Comparison of ENCODE assay signal across 10 cellular contexts in genomic region chr7:100802951-100803350, GRCh38. TPM values are rescaled to one million over a fixed set of nuclear protein-coding genes. Genes with fewer than 3 reads are reported as not detected.
DNase-seq lines count a peak whose midpoint lies in the region; ATAC-seq, FAIRE-seq and TF ChIP-seq lines count a peak whose summit lies in the region.
"Had no signal": no experiment of that assay in that cellular context is flagged by ENCODE, and none has a peak within 500 bp of the region (broad histone marks: within the 10 kb centered on the region; RNA-seq: fewer than 3 reads in every experiment).

No MANE protein-coding gene starts in this region.

- H3K9me3 Mint-ChIP-seq in activated CD8-positive, alpha-beta memory T cell treated with anti-CD3 and anti-CD28 coated beads, Interleukin-2, amount 10 ng/mL, durations not matched to agents 7 days and 5 days (ENCODE audit: low read depth), result no peaks in the 10 kb centered on the region
- H3K9me3 Mint-ChIP-seq: T-helper 1 cell treated with Interleukin-12 subunit alpha and Interleukin-12 subunit beta and Interleukin-4 antibody, amounts not matched to agents 30 μg/mL and 1 μg/mL, for 36 hours had no signal

- H3K27me3 ChIP-seq in PC-9 (ENCODE audit: insufficient read depth, low read depth), result no peaks in the 10 kb centered on the region
- no peaks in the 10 kb centered on the region for H3K27me3 ChIP-seq in gastroesophageal sphincter
- no peaks in the 10 kb centered on the region for H3K27me3 ChIP-seq in skeletal muscle satellite cell (ENCODE audit: control insufficient read depth, insufficient read depth, low read length)

- H3K4me1 ChIP-seq in PC-9 (replicated peaks; ENCODE audit: insufficient read depth) (peaks cover 52% of the 10 kb centered on the region), gastroesophageal sphincter (peaks cover 0 to 57% (median 12%) of the 10 kb centered on the region in 3 donors), skeletal muscle satellite cell (ENCODE audit: control insufficient read depth, insufficient read depth, low read length) (peaks cover 23% of the 10 kb centered on the region)

- no CpG with 5 or more reads among the region's 4 CpGs for WGBS in gastroesophageal sphincter (ENCODE audit: low coverage in 1 of 2), 2 donors

- DNase-seq in GM12891 (ENCODE audit: insufficient read length, low spot score), result no peak
- peak in 1 of 2 experiments; percentile 43 for DNase-seq in PC-9
- no peak for DNase-seq in activated CD8-positive, alpha-beta memory T cell treated with anti-CD3 and anti-CD28 coated beads for 24 hours
- no peak for DNase-seq in activated CD8-positive, alpha-beta memory T cell treated with anti-CD3 and anti-CD28 coated beads, Interleukin-2, amount 10 ng/mL, durations not matched to agents 7 days and 5 days
- no peak for DNase-seq in GM12892 (ENCODE audit: insufficient read length)
- no peak for DNase-seq in anterior cingulate cortex (lab: John Stamatoyannopoulos, UW)
- DNase-seq: central memory CD4-positive, alpha-beta T cell had no signal

- intact Hi-C loops in PC-9 (cut with micrococcal nuclease; ENCODE audit: unreplicated experiment), result loop anchor here (1.0 to 5.0 kb wide), 4 partner anchors 23 to 96 kb away; partner anchors contain the start of gene POP7

- H3F3A ChIP-seq in PC-9 (ENCODE audit: insufficient read depth, low read depth), result peaks cover 24% of the 10 kb centered on the region

- H3K4me2 ChIP-seq in PC-9 (peak overlapping the region; percentile 75), skeletal muscle satellite cell (ENCODE audit: low read length) (peak overlapping the region; percentile 67)

- no peak overlapping the region for H3K4me3 ChIP-seq in PC-9
- peak overlapping the region in 1 of 2 donors; percentile 29 for H3K4me3 ChIP-seq in gastroesophageal sphincter
- H3K4me3 ChIP-seq in skeletal muscle satellite cell (ENCODE audit: low read length), result peak overlapping the region; percentile 2

- no peak overlapping the region for H3K9ac ChIP-seq in skeletal muscle satellite cell (ENCODE audit: low read depth, low read length)

- no peaks in the 10 kb centered on the region for H4K20me1 ChIP-seq in PC-9 (ENCODE audit: insufficient read depth)

- no peaks in the 10 kb centered on the region for H3K9me3 ChIP-seq in PC-9 (ENCODE audit: insufficient read depth, low read depth)
- no peaks in the 10 kb centered on the region for H3K9me3 ChIP-seq in gastroesophageal sphincter
- no peaks in the 10 kb centered on the region for H3K9me3 ChIP-seq in skeletal muscle satellite cell (replicated peaks; ENCODE audit: low read length)

- H3K27ac ChIP-seq in PC-9 (peak overlapping the region; percentile 67), gastroesophageal sphincter (peak overlapping the region in 3 of 4 donors; percentile 62 to 86 (median 74))

- no peaks in the 10 kb centered on the region for H3K36me3 Mint-ChIP-seq in activated CD8-positive, alpha-beta memory T cell treated with anti-CD3 and anti-CD28 coated beads, Interleukin-2, amount 10 ng/mL, durations not matched to agents 7 days and 5 days

- no peak overlapping the region for H2AFZ ChIP-seq in PC-9

- no peak for FAIRE-seq in GM12891 (lab: Jason Lieb, UNC)
- FAIRE-seq in GM12892 (lab: Jason Lieb, UNC), result no peak

- no peaks in the 10 kb centered on the region for H3K9me2 ChIP-seq in PC-9 (ENCODE audit: insufficient read depth)

- TF ChIP-seq CTCF in PC-9 (conservative IDR thresholded peaks at IDR 0.05) (no peak), gastroesophageal sphincter (IDR thresholded peaks at IDR 0.05) (no peak)

- H3K79me2 ChIP-seq in PC-9 (ENCODE audit: low read depth), result no peaks in the 10 kb centered on the region

- POLR2A ChIA-PET in PC-9 (lab: Charles Lee; ENCODE audit: unreplicated experiment), result no interaction called here

- H3K4me3 Mint-ChIP-seq in activated CD8-positive, alpha-beta memory T cell treated with anti-CD3 and anti-CD28 coated beads, Interleukin-2, amount 10 ng/mL, durations not matched to agents 7 days and 5 days, result no peak overlapping the region
- H3K4me3 Mint-ChIP-seq: T-helper 1 cell treated with Interleukin-12 subunit alpha and Interleukin-12 subunit beta and Interleukin-4 antibody, amounts not matched to agents 30 μg/mL and 1 μg/mL, for 36 hours had no signal

- H3K27ac Mint-ChIP-seq in activated CD8-positive, alpha-beta memory T cell treated with anti-CD3 and anti-CD28 coated beads, Interleukin-2, amount 10 ng/mL, durations not matched to agents 7 days and 5 days, result no peak overlapping the region
- H3K27ac Mint-ChIP-seq: T-helper 1 cell treated with Interleukin-12 subunit alpha and Interleukin-12 subunit beta and Interleukin-4 antibody, amounts not matched to agents 30 μg/mL and 1 μg/mL, for 36 hours had no signal

- peaks cover 3% of the 10 kb centered on the region for H3K27me3 Mint-ChIP-seq in activated CD8-positive, alpha-beta memory T cell treated with anti-CD3 and anti-CD28 coated beads, Interleukin-2, amount 10 ng/mL, durations not matched to agents 7 days and 5 days

- H3K4me1 Mint-ChIP-seq in activated CD8-positive, alpha-beta memory T cell treated with anti-CD3 and anti-CD28 coated beads, Interleukin-2, amount 10 ng/mL, durations not matched to agents 7 days and 5 days, result peaks cover 9% of the 10 kb centered on the region

- CTCF ChIA-PET in PC-9 (lab: Charles Lee), result interaction anchor here (0.6 to 1.1 kb wide), 2 partner anchors 49 to 72 kb away, joined by 5 to 7 read pairs; partner anchors contain the start of genes SLC12A9 and SRRT
- CTCF ChIA-PET in activated CD8-positive, alpha-beta memory T cell treated with anti-CD3 and anti-CD28 coated beads, Interleukin-2, amount 10 ng/mL, durations not matched to agents 7 days and 5 days (lab: Charles Lee), result interaction anchor here (8.4 kb wide), 1 partner anchor 48 kb away, joined by 155 read pairs; the partner anchor contains the start of gene SLC12A9

- BruUV-seq in PC-9 (replicated peaks; lab: Mats Ljungman, UMichigan), result TSS peak; percentile 11

- TF ChIP-seq POLR2A in GM12891 (IDR thresholded peaks at IDR 0.05; ENCODE audit: low read depth, low read length), result no peak
- no peak for TF ChIP-seq POLR2A in gastroesophageal sphincter (IDR thresholded peaks at IDR 0.05)
- no peak for TF ChIP-seq POLR2A in GM12892 (IDR thresholded peaks at IDR 0.05; ENCODE audit: low read depth, low read length)

- no peak for TF ChIP-seq EP300 in gastroesophageal sphincter (IDR thresholded peaks at IDR 0.05)

- no peak for ATAC-seq in gastroesophageal sphincter
- no peak for ATAC-seq in activated CD8-positive, alpha-beta memory T cell treated with anti-CD3 and anti-CD28 coated beads, Interleukin-2, amount 10 ng/mL, durations not matched to agents 7 days and 5 days

- H3K36me3 ChIP-seq in PC-9 (ENCODE audit: low read depth), result no peaks in the 10 kb centered on the region
- H3K36me3 ChIP-seq in gastroesophageal sphincter, result peaks cover 0 to 36% of the 10 kb centered on the region in 2 donors
- H3K36me3 ChIP-seq in skeletal muscle satellite cell (ENCODE audit: insufficient read depth, low read length), result peaks cover 29% of the 10 kb centered on the region

TF ChIP-seq in GM12891, 5 proteins besides CTCF, POLR2A, EP300 and RAD21:
- TF ChIP-seq TAF1 (IDR thresholded peaks at IDR 0.05; ENCODE audit: low read depth, low read length), result 0 out of 2 replicates have a peak, but pooled peaks have one; percentile 11
- TF ChIP-seq SPI1 (IDR thresholded peaks at IDR 0.05; ENCODE audit: low read depth, low read length), result no peak
- TF ChIP-seq PAX5 (IDR thresholded peaks at IDR 0.05; ENCODE audit: insufficient read depth, low read length, severe bottlenecking), result no peak
- no peak for TF ChIP-seq POU2F2 (IDR thresholded peaks at IDR 0.05; ENCODE audit: low read depth, low read length)
- no peak; the same call in 1 of the 2 replicates for TF ChIP-seq POLR2AphosphoS5 (IDR thresholded peaks at IDR 0.05; ENCODE audit: low read depth, low read length)

RNA-seq across cellular contexts. Expression of gene EPHB4, which starts 24.4 kb away (rescaled TPM):
- polyA plus RNA-seq in GM12891 (2012; ENCODE audit: low read depth, missing spikeins), result 1.5 TPM
- 79.4 and 94.6 TPM in 2 replicates for total RNA-seq in PC-9 (2021)
- total RNA-seq in gastroesophageal sphincter, result 10 to 100 TPM; 19.0 to 55.6 (median 41.5) TPM
- total RNA-seq in skeletal muscle satellite cell (2012; rRNA removed), result 13.1 and 14.4 TPM in 2 replicates
- 1 to 10 TPM; 1.3 to 2.0 TPM for total RNA-seq in activated CD8-positive, alpha-beta memory T cell treated with anti-CD3 and anti-CD28 coated beads, Interleukin-2, amount 10 ng/mL, durations not matched to agents 7 days and 5 days
- polyA plus RNA-seq in GM12892 (2012; ENCODE audit: missing spikeins), result 1.1 TPM

RNA-seq across cellular contexts. Expression of gene SLC12A9, which starts 49.6 kb away (rescaled TPM):
- polyA plus RNA-seq in GM12891 (2012; ENCODE audit: low read depth, missing spikeins), result 8.9 TPM
- total RNA-seq in PC-9 (2021) (34.7 and 36.7 TPM in 2 replicates), gastroesophageal sphincter (10 to 100 TPM; 11.2 to 32.9 (median 20.2) TPM)
- 12.9 and 18.6 TPM in 2 replicates for total RNA-seq in skeletal muscle satellite cell (2012; rRNA removed)
- 10 to 100 TPM; 28.6 to 30.1 TPM for total RNA-seq in activated CD8-positive, alpha-beta memory T cell treated with anti-CD3 and anti-CD28 coated beads, Interleukin-2, amount 10 ng/mL, durations not matched to agents 7 days and 5 days
- 8.4 TPM for polyA plus RNA-seq in GM12892 (2012; ENCODE audit: missing spikeins)

Comparison
In these comparisons a context has a peak if more than half of its experiments do, and no peak if none do; other contexts are left out.
1. RNA of gene EPHB4, which starts 24.4 kb away (total RNA-seq): 79.4 to 94.6 TPM in PC-9 and 19.0 to 55.6 TPM in gastroesophageal sphincter; 1.3 to 2.0 TPM in activated CD8-positive, alpha-beta memory T cell treated with anti-CD3 and anti-CD28 coated beads, Interleukin-2, amount 10 ng/mL, durations not matched to agents 7 days and 5 days; every median in the first group is over 4 times any median in the second.